ENCODE assay signal across 18 cellular contexts in genomic region chr17:73980517-73980916, GRCh38.
A peak's percentile ranks its signal among the peaks of the same experiment; 100 is the strongest.
DNase-seq lines count a peak whose midpoint lies in the region; ATAC-seq and TF ChIP-seq lines count a peak whose summit lies in the region.
"Had no signal": no experiment of that assay in that cellular context is flagged by ENCODE, and none has a peak within 500 bp of the region (broad histone marks: within the 10 kb centered on the region; RNA-seq: fewer than 3 reads in every experiment).

No MANE protein-coding gene starts in this region.

- TF ChIP-seq RAD21 in SK-N-SH (IDR thresholded peaks at IDR 0.05; ENCODE audit: low read length): no peak

- H3K4me1 ChIP-seq in SK-N-SH (ENCODE audit: control insufficient read depth in 1 of 2, insufficient read depth in 2 of 2, low read depth in 1 of 2, low read length in 1 of 2) (peaks cover 0 to 13% of the 10 kb centered on the region in 2 experiments; a peak in 1 of 4 replicates), spleen (peaks cover 0 to 37% (median 14%) of the 10 kb centered on the region in 6 donors)
- H3K4me1 ChIP-seq: HAP-1 had no signal

- H3K27me3 Mint-ChIP-seq in CD14-positive monocyte (ENCODE audit: low read depth in 3 of 3): peaks cover 0 to 7% (median 7%) of the 10 kb centered on the region in 3 donors
- peaks cover 9% of the 10 kb centered on the region for H3K27me3 Mint-ChIP-seq in dendritic cell treated with granulocyte-macrophage colony-stimulating factor and Interleukin-4, amounts not matched to agents 40 ng/mL and 50 ng/mL, for 4 days
- peaks cover 25% of the 10 kb centered on the region for H3K27me3 Mint-ChIP-seq in type B pancreatic cell

- H3K27me3 ChIP-seq in SK-N-SH (ENCODE audit: insufficient read depth): no peaks in the 10 kb centered on the region
- H3K27me3 ChIP-seq in spleen (replicated peaks in 1 of 7): peaks cover 0 to 34% (median 0%) of the 10 kb centered on the region in 7 donors

- no peak overlapping the region for H3K4me3 ChIP-seq in SK-N-SH (ENCODE audit: low read depth in 2 of 2, low read length in 1 of 2)
- H3K4me3 ChIP-seq in spleen: no peak overlapping the region
- H3K4me3 ChIP-seq: GM23338, HAP-1 had no signal

- CTCF ChIA-PET in SK-N-SH (lab: Yijun Ruan, JAX): interaction anchor here (4.1 to 6.4 kb wide), 2 partner anchors 17 to 29 kb away, joined by 25 to 29 read pairs; no protein-coding TSS in a partner anchor

- intact Hi-C loops in CD14-positive monocyte (cut with micrococcal nuclease) (no loop called here), spleen (cut with DNase I; ENCODE audit: low total_unique reads) (no loop called here)
- intact Hi-C loops in dendritic cell treated with granulocyte-macrophage colony-stimulating factor and Interleukin-4, amounts not matched to agents 40 ng/mL and 50 ng/mL, for 4 days (cut with micrococcal nuclease): no loop called here

- H3K4me1 Mint-ChIP-seq in CD14-positive monocyte (peaks cover 54% of the 10 kb centered on the region), type B pancreatic cell (ENCODE audit: unreplicated experiment) (peaks cover 12% of the 10 kb centered on the region)
- H3K4me1 Mint-ChIP-seq in dendritic cell treated with granulocyte-macrophage colony-stimulating factor and Interleukin-4, amounts not matched to agents 40 ng/mL and 50 ng/mL, for 4 days (ENCODE audit: low read depth): peaks cover 60% of the 10 kb centered on the region

- no peaks in the 10 kb centered on the region for H3K9me2 ChIP-seq in SK-N-SH

- no peaks in the 10 kb centered on the region for H3K36me3 Mint-ChIP-seq in CD14-positive monocyte
- no peaks in the 10 kb centered on the region for H3K36me3 Mint-ChIP-seq in dendritic cell treated with granulocyte-macrophage colony-stimulating factor and Interleukin-4, amounts not matched to agents 40 ng/mL and 50 ng/mL, for 4 days (ENCODE audit: low read depth)
- no peaks in the 10 kb centered on the region for H3K36me3 Mint-ChIP-seq in type B pancreatic cell
- H3K36me3 Mint-ChIP-seq: CD4-positive, CD25-positive, alpha-beta regulatory T cell; CD8-positive, alpha-beta T cell had no signal

- peaks cover 0 to 2% (median 0%) of the 10 kb centered on the region in 7 donors for H3K9me3 Mint-ChIP-seq in CD14-positive monocyte
- no peaks in the 10 kb centered on the region for H3K9me3 Mint-ChIP-seq in dendritic cell treated with granulocyte-macrophage colony-stimulating factor and Interleukin-4, amounts not matched to agents 40 ng/mL and 50 ng/mL, for 4 days
- H3K9me3 Mint-ChIP-seq in type B pancreatic cell: no peaks in the 10 kb centered on the region
- H3K9me3 Mint-ChIP-seq: CD4-positive, CD25-positive, alpha-beta regulatory T cell; CD8-positive, alpha-beta T cell; GM23338 had no signal

- WGBS in SK-N-SH (ENCODE audit: low lambda C conversion rate): 10% methylated on average over 3 of the region's 3 CpGs
- 81 to 89% (median 82%) methylated on average over 3 of the region's 3 CpGs for WGBS in spleen, 5 donors

- H3K79me2 ChIP-seq in SK-N-SH (ENCODE audit: insufficient read depth): no peaks in the 10 kb centered on the region

- TF ChIP-seq CTCF in SK-N-SH (IDR thresholded peaks at IDR 0.05) (no peak), CD14-positive monocyte (IDR thresholded peaks at IDR 0.05) (no peak), spleen (IDR thresholded peaks at IDR 0.05 in 8 of 11, conservative IDR thresholded peaks at IDR 0.05 in 3 of 11) (no peak), type B pancreatic cell (conservative IDR thresholded peaks at IDR 0.05) (no peak)

- TF ChIP-seq EP300 in SK-N-SH (IDR thresholded peaks at IDR 0.05; ENCODE audit: borderline replicate concordance in 1 of 2, low read depth in 1 of 2, low read length in 1 of 2): no peak

- H3K4me2 ChIP-seq in SK-N-SH: no peak overlapping the region
- H3K4me2 ChIP-seq: GM23338 had no signal

- H3K27ac Mint-ChIP-seq in CD14-positive monocyte (peak overlapping the region; percentile 64 to 86 (median 79)), type B pancreatic cell (no peak overlapping the region)
- H3K27ac Mint-ChIP-seq in dendritic cell treated with granulocyte-macrophage colony-stimulating factor and Interleukin-4, amounts not matched to agents 40 ng/mL and 50 ng/mL, for 4 days: peak overlapping the region; percentile 24
- H3K27ac Mint-ChIP-seq: B cell; CD8-positive, alpha-beta T cell; GM23338 had no signal

- ATAC-seq in SK-N-SH treated with all-trans-retinoic acid at 6 μM for 48 hours (no peak), HG02678 (IDR thresholded peaks at IDR 0.05; ENCODE audit: unreplicated experiment) (no peak), GM21390 (IDR thresholded peaks at IDR 0.05; ENCODE audit: unreplicated experiment) (no peak)
- ATAC-seq: CD8-positive, alpha-beta T cell; GM23338 had no signal

- H3K9ac ChIP-seq in SK-N-SH: no peak overlapping the region

- TF ChIP-seq POLR2A in spleen (IDR thresholded peaks at IDR 0.05): no peak

- H3K27ac ChIP-seq in SK-N-SH (ENCODE audit: low read depth in 2 of 2, low read length in 1 of 2): no peak overlapping the region
- peak overlapping the region in 5 of 8 donors; percentile 2 to 43 (median 28) for H3K27ac ChIP-seq in spleen
- H3K27ac ChIP-seq: 22Rv1 had no signal

- POLR2A ChIA-PET in SK-N-SH (lab: Yijun Ruan, JAX): no interaction called here

- no peaks in the 10 kb centered on the region for H4K20me1 ChIP-seq in SK-N-SH (ENCODE audit: insufficient read depth)

- no peak overlapping the region for H2AFZ ChIP-seq in SK-N-SH (ENCODE audit: low read depth)
- H2AFZ ChIP-seq: GM23338 had no signal

- H3K36me3 ChIP-seq in SK-N-SH (replicated peaks in 1 of 2; ENCODE audit: control insufficient read depth in 1 of 2, insufficient read depth in 2 of 2, low read length in 1 of 2): no peaks in the 10 kb centered on the region
- H3K36me3 ChIP-seq in spleen: no peaks in the 10 kb centered on the region
- H3K36me3 ChIP-seq: HAP-1 had no signal

- DNase-seq in SK-N-SH: no peak
- no peak for DNase-seq in CD14-positive monocyte (ENCODE audit: low spot score)
- no peak for DNase-seq in spleen
- no peak for DNase-seq in type B pancreatic cell (ENCODE audit: extremely low spot score, unreplicated experiment)
- DNase-seq: C1 segment of cervical spinal cord; Caco-2; CD4-positive, CD25-positive, alpha-beta regulatory T cell; CD8-positive, alpha-beta T cell; DMS153; DND-41 had no signal

- H3K4me3 Mint-ChIP-seq in CD14-positive monocyte (peak overlapping the region in 1 of 2 donors; percentile 10), type B pancreatic cell (no peak overlapping the region)
- H3K4me3 Mint-ChIP-seq in dendritic cell treated with granulocyte-macrophage colony-stimulating factor and Interleukin-4, amounts not matched to agents 40 ng/mL and 50 ng/mL, for 4 days: no peak overlapping the region
- H3K4me3 Mint-ChIP-seq: B cell; CD4-positive, CD25-positive, alpha-beta regulatory T cell; CD8-positive, alpha-beta T cell; GM23338 had no signal

- no peaks in the 10 kb centered on the region for H3K9me3 ChIP-seq in SK-N-SH
- H3K9me3 ChIP-seq in spleen: no peaks in the 10 kb centered on the region
- H3K9me3 ChIP-seq: Caco-2, HAP-1 had no signal

- no peaks in the 10 kb centered on the region for H3F3A ChIP-seq in SK-N-SH (replicated peaks; ENCODE audit: insufficient read depth)

TF ChIP-seq in SK-N-SH treated with all-trans-retinoic acid at 6 μM for 48 hours, 23 proteins besides CTCF, POLR2A, EP300 and RAD21:
- TF ChIP-seq PPARA (CRISPR knock-in tag; IDR thresholded peaks at IDR 0.05; ENCODE audit: borderline replicate concordance): no peak
- peak; percentile 79; the same call in 1 of the 2 replicates for TF ChIP-seq ZFP3 (CRISPR knock-in tag; IDR thresholded peaks at IDR 0.05)

TF ChIP-seq in SK-N-SH, 30 proteins besides CTCF, POLR2A, EP300 and RAD21:
- no peak for TF ChIP-seq NFIC (IDR thresholded peaks at IDR 0.05; ENCODE audit: borderline replicate concordance)
- no peak for TF ChIP-seq USF2 (IDR thresholded peaks at IDR 0.05; ENCODE audit: borderline replicate concordance, low read depth, low read length)

Comparison
In these comparisons a context has a peak if more than half of its experiments do, and no peak if none do; other contexts are left out.
1. H3K27ac ChIP-seq: peak in spleen (5 of 8); none in SK-N-SH (0 of 2).